In the genomic region with DNA sequence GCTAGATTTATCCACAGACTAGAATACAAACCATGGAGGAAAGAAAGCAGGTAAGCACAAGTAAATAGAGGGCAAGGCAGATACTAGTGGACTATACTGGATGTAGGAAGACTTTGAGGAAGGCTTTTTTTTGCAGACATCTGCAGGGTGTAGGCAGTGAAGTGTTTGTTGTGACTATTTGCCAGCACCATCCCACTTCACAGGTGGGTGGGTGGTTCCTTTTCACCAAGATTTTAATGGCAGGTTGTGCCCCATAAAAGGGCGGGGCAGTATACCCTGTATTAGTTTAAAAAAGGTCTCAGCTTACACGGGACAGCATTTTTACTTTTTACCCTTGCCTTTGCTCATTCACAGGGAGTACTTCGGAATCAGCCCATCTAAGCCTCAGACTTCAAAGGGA, we compare ENCODE assay signal across 26 cellular contexts.
DNase-seq lines count a peak whose midpoint lies in the region; TF ChIP-seq lines count a peak whose summit lies in the region.
"Had no signal": no experiment of that assay in that cellular context is flagged by ENCODE, and none has a peak within 500 bp of the region (broad histone marks: within the 10 kb centered on the region; RNA-seq: fewer than 3 reads in every experiment).

No MANE protein-coding gene starts in this region.

- H3K27me3 Mint-ChIP-seq in nephron progenitor cell (ENCODE audit: low read depth, poor library complexity): no peaks in the 10 kb centered on the region
- H3K27me3 Mint-ChIP-seq in activated T-helper 2 cell treated with anti-CD3 and anti-CD28 coated beads, Interferon-gamma antibody, Interleukin-2, Interleukin-4, amounts not matched to agents 10 μg/mL and 5 μg/mL and 100 μg/mL, durations not matched to agents 14 hours and 24 hours and 36 hours (ENCODE audit: low read depth): no peaks in the 10 kb centered on the region

- intact Hi-C loops in ascending aorta (cut with DNase I): loop anchor here (10.0 kb wide), 1 partner anchor 493 kb away; no protein-coding TSS in a partner anchor
- intact Hi-C loops in tibial artery (cut with DNase I; ENCODE audit: low total_unique reads): no loop called here
- intact Hi-C loops in activated T-helper 2 cell treated with anti-CD3 and anti-CD28 coated beads, Interferon-gamma antibody, Interleukin-2, Interleukin-4, amounts not matched to agents 10 μg/mL and 5 μg/mL and 100 μg/mL, durations not matched to agents 14 hours and 24 hours and 36 hours (cut with micrococcal nuclease): loop anchor here (10.0 kb wide), 1 partner anchor 77 kb away; no protein-coding TSS in a partner anchor

- H3K4me1 ChIP-seq in ascending aorta (peaks cover 7 to 23% of the 10 kb centered on the region in 2 donors), tibial artery (peaks cover 0 to 32% (median 26%) of the 10 kb centered on the region in 4 donors)

- no peak overlapping the region for H3K4me3 Mint-ChIP-seq in nephron progenitor cell
- no peak overlapping the region for H3K4me3 Mint-ChIP-seq in activated T-helper 2 cell treated with anti-CD3 and anti-CD28 coated beads, Interferon-gamma antibody, Interleukin-2, Interleukin-4, amounts not matched to agents 10 μg/mL and 5 μg/mL and 100 μg/mL, durations not matched to agents 14 hours and 24 hours and 36 hours (ENCODE audit: low read depth)
- H3K4me3 Mint-ChIP-seq: CD8-positive, alpha-beta T cell had no signal

- TF ChIP-seq CTCF in ascending aorta (IDR thresholded peaks at IDR 0.05) (no peak), nephron progenitor cell (IDR thresholded peaks at IDR 0.05) (no peak), tibial artery (IDR thresholded peaks at IDR 0.05) (no peak)

- H3K27ac ChIP-seq in ascending aorta (peak overlapping the region; percentile 34 to 42), tibial artery (peak overlapping the region; percentile 42 to 90)
- H3K27ac ChIP-seq: KMS-11, PC-9 had no signal

- H3K9me3 ChIP-seq in ascending aorta (no peaks in the 10 kb centered on the region), tibial artery (no peaks in the 10 kb centered on the region)
- H3K9me3 ChIP-seq: SK-N-SH had no signal

- H3K36me3 ChIP-seq in ascending aorta (no peaks in the 10 kb centered on the region), tibial artery (no peaks in the 10 kb centered on the region)

- no peaks in the 10 kb centered on the region for H3K9me3 Mint-ChIP-seq in nephron progenitor cell
- H3K9me3 Mint-ChIP-seq in activated T-helper 2 cell treated with anti-CD3 and anti-CD28 coated beads, Interferon-gamma antibody, Interleukin-2, Interleukin-4, amounts not matched to agents 10 μg/mL and 5 μg/mL and 100 μg/mL, durations not matched to agents 14 hours and 24 hours and 36 hours: no peaks in the 10 kb centered on the region
- H3K9me3 Mint-ChIP-seq: CD8-positive, alpha-beta T cell had no signal

- H3K27ac Mint-ChIP-seq in nephron progenitor cell: peak overlapping the region; percentile 76
- no peak overlapping the region for H3K27ac Mint-ChIP-seq in activated T-helper 2 cell treated with anti-CD3 and anti-CD28 coated beads, Interferon-gamma antibody, Interleukin-2, Interleukin-4, amounts not matched to agents 10 μg/mL and 5 μg/mL and 100 μg/mL, durations not matched to agents 14 hours and 24 hours and 36 hours
- H3K27ac Mint-ChIP-seq: CD8-positive, alpha-beta T cell had no signal

- H3K4me1 Mint-ChIP-seq in nephron progenitor cell: peaks cover 59% of the 10 kb centered on the region
- H3K4me1 Mint-ChIP-seq in activated T-helper 2 cell treated with anti-CD3 and anti-CD28 coated beads, Interferon-gamma antibody, Interleukin-2, Interleukin-4, amounts not matched to agents 10 μg/mL and 5 μg/mL and 100 μg/mL, durations not matched to agents 14 hours and 24 hours and 36 hours (ENCODE audit: low read depth): peaks cover 32% of the 10 kb centered on the region

- no peaks in the 10 kb centered on the region for H3K27me3 ChIP-seq in ascending aorta
- no peaks in the 10 kb centered on the region for H3K27me3 ChIP-seq in tibial artery

- H3K36me3 Mint-ChIP-seq in nephron progenitor cell (ENCODE audit: low read depth): no peaks in the 10 kb centered on the region
- no peaks in the 10 kb centered on the region for H3K36me3 Mint-ChIP-seq in activated T-helper 2 cell treated with anti-CD3 and anti-CD28 coated beads, Interferon-gamma antibody, Interleukin-2, Interleukin-4, amounts not matched to agents 10 μg/mL and 5 μg/mL and 100 μg/mL, durations not matched to agents 14 hours and 24 hours and 36 hours (ENCODE audit: low read depth)
- H3K36me3 Mint-ChIP-seq: CD8-positive, alpha-beta T cell had no signal

- DNase-seq in NCI-H748 (lab: John Stamatoyannopoulos, UW; ENCODE audit: unreplicated experiment) (peak; percentile 10), NCI-H748 treated with DMSO at 0.1 percent for 48 hours (lab: John Stamatoyannopoulos, UW) (no peak), ascending aorta (ENCODE audit: low spot score in 2 of 2) (no peak), nephron progenitor cell (no peak), tibial artery (no peak), iPS-NIHi11 (ENCODE audit: low spot score) (no peak), NCI-H345 treated with DMSO at 0.1 percent for 48 hours (lab: John Stamatoyannopoulos, UW; ENCODE audit: unreplicated experiment) (no peak)
- no peak for DNase-seq in activated T-helper 2 cell treated with anti-CD3 and anti-CD28 coated beads, Interferon-gamma antibody, Interleukin-2, Interleukin-4, amounts not matched to agents 10 μg/mL and 5 μg/mL and 100 μg/mL, durations not matched to agents 14 hours and 24 hours and 36 hours (ENCODE audit: low spot score)
- DNase-seq: AML-193; C1 segment of cervical spinal cord; CD8-positive, alpha-beta T cell; DMS53; EL; GF-D8; GOT3; HCEC 1CT; IMR-90; MV-4-11; NCI-H1105 treated with DMSO at 0.1 percent for 48 hours; NCI-H1694; NCI-H524; PC-9; RPMI8226; SHP77; SK-N-SH had no signal

- H3K4me3 ChIP-seq in ascending aorta (no peak overlapping the region), tibial artery (no peak overlapping the region)
- H3K4me3 ChIP-seq: PC-9 had no signal
